ENCODE assay signal across 8 cellular contexts in the genomic region with DNA sequence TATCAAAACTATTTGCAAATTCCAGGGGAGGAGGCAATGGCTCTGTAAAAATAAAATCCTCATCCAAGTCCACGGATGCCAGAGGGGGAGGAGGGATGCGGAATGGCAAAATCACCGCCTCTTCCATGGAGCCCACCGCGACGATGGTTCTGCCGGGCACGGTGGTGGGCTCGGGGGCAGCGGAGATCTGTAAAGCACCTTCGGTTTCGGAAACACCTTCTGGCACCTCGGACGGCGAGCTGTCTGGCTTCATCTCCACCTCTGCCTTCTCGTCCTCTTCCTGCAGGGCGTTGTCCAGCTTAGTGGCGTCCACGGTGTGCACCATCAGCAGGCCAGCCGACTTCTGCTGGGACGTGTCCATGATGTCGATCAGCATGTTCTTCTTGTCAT.
"Had no signal": no experiment of that assay in that cellular context is flagged by ENCODE, and none has a peak within 500 bp of the region (broad histone marks: within the 10 kb centered on the region; RNA-seq: fewer than 3 reads in every experiment).

No MANE protein-coding gene starts in this region.

- H3K9me3 Mint-ChIP-seq: IgD-negative memory B cell had no signal

- DNase-seq: GM23248, GOT3, H7, HFFc6 had no signal

- H3K36me3 Mint-ChIP-seq: IgD-negative memory B cell had no signal

- H3K4me3 Mint-ChIP-seq: HFFc6, IgD-negative memory B cell had no signal

- H3K27ac ChIP-seq: GM23248, HL-60 had no signal

- H3K9ac ChIP-seq: GM23248 had no signal

- H3K4me3 ChIP-seq: GM23248 had no signal

- H2AFZ ChIP-seq: GM23248 had no signal

- H3K4me1 Mint-ChIP-seq: IgD-negative memory B cell had no signal

- H3K27ac Mint-ChIP-seq: HFFc6, IgD-negative memory B cell had no signal

- ATAC-seq: HCT116, HepG2 had no signal
